Comparison of ENCODE assay signal across 32 cellular contexts in genomic region chr6:157724960-157725741, GRCh38.
A peak's percentile ranks its signal among the peaks of the same experiment; 100 is the strongest.
DNase-seq lines count a peak whose midpoint lies in the region; ATAC-seq and TF ChIP-seq lines count a peak whose summit lies in the region.
"Had no signal": no experiment of that assay in that cellular context is flagged by ENCODE, and none has a peak within 500 bp of the region (broad histone marks: within the 10 kb centered on the region; RNA-seq: fewer than 3 reads in every experiment).

No MANE protein-coding gene starts in this region.

- no peak overlapping the region for H4K5ac ChIP-seq in IMR-90 (ENCODE audit: low read depth, low read length)

- H3K9me3 ChIP-seq in IMR-90 (ENCODE audit: control insufficient read depth, insufficient read depth, low read length) (peaks cover 12% of the 10 kb centered on the region), A673 (ENCODE audit: low read depth, low read length, poor library complexity, severe bottlenecking) (no peaks in the 10 kb centered on the region)

- H3K4ac ChIP-seq in IMR-90 (ENCODE audit: low read depth, low read length) = no peak overlapping the region

- H3K27me3 ChIP-seq in IMR-90 (ENCODE audit: control insufficient read depth, insufficient read depth, low read length) = peaks cover 10% of the 10 kb centered on the region
- no peaks in the 10 kb centered on the region for H3K27me3 ChIP-seq in A673 (replicated peaks; ENCODE audit: insufficient read depth, low read depth, low read length, poor library complexity)
- H3K27me3 ChIP-seq: gastroesophageal sphincter, MG63, stomach, tibial artery had no signal

- H3K79me1 ChIP-seq in IMR-90 (ENCODE audit: low read depth in 1 of 2, low read length in 2 of 2) = no peaks in the 10 kb centered on the region

- H4K8ac ChIP-seq in IMR-90 (ENCODE audit: low read depth in 2 of 2, low read length in 2 of 2) = no peak overlapping the region

- TF ChIP-seq POLR2A in IMR-90 (IDR thresholded peaks at IDR 0.05; ENCODE audit: low read depth, low read length) (no peak), lower leg skin (IDR thresholded peaks at IDR 0.05) (no peak)

- H3K27ac ChIP-seq in IMR-90 (ENCODE audit: insufficient read depth, low read length) (no peak overlapping the region), A673 (ENCODE audit: low read depth, low read length, poor library complexity, severe bottlenecking) (no peak overlapping the region), substantia nigra (ENCODE audit: low read depth, low read length, poor library complexity, severe bottlenecking) (no peak overlapping the region)
- H3K27ac ChIP-seq: KMS-11, neural progenitor cell, parathyroid adenoma, tibial artery had no signal

- BruUV-seq in IMR-90 (replicated peaks; lab: Mats Ljungman, UMichigan) (no TSS peak), A673 (replicated peaks; lab: Mats Ljungman, UMichigan) (no TSS peak)

- in situ Hi-C loops in IMR-90 (cut with MboI; ENCODE audit: low sequenced_read_pairs) = no loop called here

- H4K20me1 ChIP-seq in IMR-90 (ENCODE audit: insufficient read depth, low read length) = no peaks in the 10 kb centered on the region

- CTCF ChIA-PET in IMR-90 (lab: Yijun Ruan, JAX) = interaction anchor here (0.5 kb wide), 1 partner anchor 10 kb away, joined by 4 read pairs; no protein-coding TSS in a partner anchor
- CTCF ChIA-PET in A673 (lab: Charles Lee) = no interaction called here

- no peak overlapping the region for H3K18ac ChIP-seq in IMR-90 (ENCODE audit: low read depth, low read length)

- H3K4me2 ChIP-seq in IMR-90 (ENCODE audit: low read depth, low read length) = no peak overlapping the region
- H3K4me2 ChIP-seq: KMS-11, neural progenitor cell had no signal

- H3K4me1 ChIP-seq in IMR-90 (ENCODE audit: control insufficient read depth, insufficient read depth, low read length) (no peaks in the 10 kb centered on the region; the same call in 1 of the 2 replicates), A673 (ENCODE audit: insufficient read depth, low read length, poor library complexity, severe bottlenecking) (no peaks in the 10 kb centered on the region)
- H3K4me1 ChIP-seq: parathyroid adenoma had no signal

- H2BK120ac ChIP-seq in IMR-90 (ENCODE audit: low read depth, low read length) = no peak overlapping the region

- no peak overlapping the region for H3K23ac ChIP-seq in IMR-90 (ENCODE audit: low read depth, low read length)

- POLR2A ChIA-PET in IMR-90 (lab: Charles Lee; ENCODE audit: unreplicated experiment) (no interaction called here), A673 (lab: Charles Lee; ENCODE audit: low non-redundant PET) (no interaction called here)

- H3K4me3 ChIP-seq in IMR-90 (ENCODE audit: insufficient read depth, low read depth, low read length) (no peak overlapping the region), lower leg skin (ENCODE audit: low read depth, poor library complexity, severe bottlenecking) (no peak overlapping the region), A673 (ENCODE audit: low read depth, low read length, poor library complexity, severe bottlenecking) (no peak overlapping the region)
- H3K4me3 ChIP-seq: esophagus squamous epithelium, gastroesophageal sphincter, MG63, neural progenitor cell, stomach, tibial artery had no signal

- no peak for TF ChIP-seq RAD21 in IMR-90 (IDR thresholded peaks at IDR 0.05; ENCODE audit: low read length)

- no peak overlapping the region for H3K9ac ChIP-seq in IMR-90 (ENCODE audit: low read depth, low read length)
- H3K9ac ChIP-seq: KMS-11, neural progenitor cell, parathyroid adenoma had no signal

- no peak overlapping the region for H3K56ac ChIP-seq in IMR-90 (ENCODE audit: extremely low read depth, insufficient read depth, low read length)

- H3K36me3 ChIP-seq in IMR-90 (ENCODE audit: control insufficient read depth, insufficient read depth, low read length) = no peaks in the 10 kb centered on the region
- no peaks in the 10 kb centered on the region for H3K36me3 ChIP-seq in A673 (ENCODE audit: insufficient read depth, low read length, poor library complexity, severe bottlenecking)
- H3K36me3 ChIP-seq: esophagus squamous epithelium, gastroesophageal sphincter, MG63, neural progenitor cell, stomach, tibial artery had no signal

- peak; percentile 75 for DNase-seq in AG09319 (ENCODE audit: extremely low read depth, low read depth)
- DNase-seq in IMR-90 = no peak
- DNase-seq in fibroblast of gingiva (ENCODE audit: low read depth) = peak; percentile 79
- DNase-seq in lower leg skin (ENCODE audit: low spot score in 2 of 2) = peak; percentile 35 to 84
- DNase-seq in A673 (ENCODE audit: low spot score) = no peak
- no peak for DNase-seq in NCI-H2081 (lab: John Stamatoyannopoulos, UW)
- DNase-seq in substantia nigra (lab: John Stamatoyannopoulos, UW) = no peak
- DNase-seq: activated B cell treated with CpG ODN at 0.5 μM for 24 hours; activated CD4-positive, alpha-beta T cell treated with anti-CD3 and anti-CD28 coated beads, Interleukin-2, amount 50 U/mL, for 4 hours; activated CD8-positive, alpha-beta memory T cell treated with anti-CD3 and anti-CD28 coated beads, Interleukin-2, amount 10 ng/mL, durations not matched to agents 7 days and 5 days; activated naive CD4-positive, alpha-beta T cell treated with Interleukin-2 at 50 U/mL for 16 hours; C1 segment of cervical spinal cord; cerebellar nuclear complex; COR-L47; esophagus squamous epithelium; immature natural killer cell; mesendoderm; MG63; NCI-H1417; NCI-H2081 treated with DMSO at 0.1 percent for 48 hours; NCI-H226; NCI-H748 treated with DMSO at 0.1 percent for 48 hours; retina; stimulated activated CD8-positive, alpha-beta memory T cell treated with anti-CD3 and anti-CD28 coated beads, Interleukin-4, amount 100 ng/mL, for 48 hours; stomach; T-cell; tibial artery had no signal

- H2AK9ac ChIP-seq in IMR-90 (replicated peaks; ENCODE audit: low read depth, low read length, poor library complexity) = no peak overlapping the region

- H2BK15ac ChIP-seq in IMR-90 (ENCODE audit: low read depth, low read length) = no peak overlapping the region

- TF ChIP-seq CTCF in AG09319 (IDR thresholded peaks at IDR 0.05; ENCODE audit: low read depth, low read length) = no peak
- no peak for TF ChIP-seq CTCF in IMR-90 (conservative IDR thresholded peaks at IDR 0.05; ENCODE audit: low read depth, low read length)
- no peak for TF ChIP-seq CTCF in lower leg skin (IDR thresholded peaks at IDR 0.05)
- no peak for TF ChIP-seq CTCF in A673 (conservative IDR thresholded peaks at IDR 0.05; ENCODE audit: low read depth, low read length)

- no peak overlapping the region for H2BK20ac ChIP-seq in IMR-90 (ENCODE audit: low read depth, low read length)

- no peak overlapping the region for H4K91ac ChIP-seq in IMR-90 (ENCODE audit: insufficient read depth, low read depth, low read length)

- no peak overlapping the region for H2AFZ ChIP-seq in IMR-90 (replicated peaks; ENCODE audit: low read length, poor library complexity)
- H2AFZ ChIP-seq: neural progenitor cell, parathyroid adenoma had no signal

- 83% methylated on average over 4 of the region's 10 CpGs; no CpG with 5 or more reads in 1 of the 2 experiments for WGBS in IMR-90 (ENCODE audit: extremely low coverage in 2 of 2, insufficient read length in 1 of 2), 2 experiments
- 74 to 76% methylated on average over 10 of the region's 10 CpGs for WGBS in lower leg skin, 2 donors

- no peak overlapping the region for H2BK5ac ChIP-seq in IMR-90 (ENCODE audit: low read depth, low read length, poor library complexity, severe bottlenecking)

- no peak overlapping the region for H3K14ac ChIP-seq in IMR-90 (replicated peaks; ENCODE audit: low read depth, low read length)

- dilution Hi-C loops in IMR-90 (cut with HindIII; ENCODE audit: low sequenced_read_pairs, unreplicated experiment) = no loop called here

- no peak overlapping the region for H2AK5ac ChIP-seq in IMR-90 (ENCODE audit: low read depth, low read length)

- H3K9me1 ChIP-seq in IMR-90 (ENCODE audit: insufficient read depth, low read length) = no peaks in the 10 kb centered on the region

- ATAC-seq in IMR-90 (ENCODE audit: low read depth) = no peak
- ATAC-seq: activated CD8-positive, alpha-beta memory T cell treated with anti-CD3 and anti-CD28 coated beads, Interleukin-2, amount 10 ng/mL, durations not matched to agents 7 days and 5 days; gastroesophageal sphincter; left lobe of liver; T-cell had no signal

- intact Hi-C loops in IMR-90 (cut with micrococcal nuclease) = no loop called here
- intact Hi-C loops in lower leg skin (cut with DNase I; ENCODE audit: low total_unique reads) = no loop called here
- intact Hi-C loops in A673 (cut with micrococcal nuclease; ENCODE audit: unreplicated experiment) = no loop called here

TF ChIP-seq in IMR-90, 13 proteins besides CTCF, POLR2A, EP300 and RAD21:
- TF ChIP-seq MAFK (IDR thresholded peaks at IDR 0.05; ENCODE audit: low read depth, low read length) (peak; percentile 57), RFX5 (IDR thresholded peaks at IDR 0.05; ENCODE audit: low read depth, low read length) (no peak), CEBPB (IDR thresholded peaks at IDR 0.05; ENCODE audit: low read depth, low read length) (no peak), RCOR1 (IDR thresholded peaks at IDR 0.05; ENCODE audit: insufficient replicate concordance, low read length) (no peak)

Comparison
In these comparisons a context has a peak if more than half of its experiments do, and no peak if none do; other contexts are left out.
1. DNase-seq: peak in AG09319 (single experiment), fibroblast of gingiva (single experiment) and lower leg skin (2 of 2); none in IMR-90 (single experiment), A673 (single experiment), NCI-H2081 (0 of 2) and substantia nigra (0 of 49).